Comparison of ENCODE assay signal across 1 cellular context in the genomic region with DNA sequence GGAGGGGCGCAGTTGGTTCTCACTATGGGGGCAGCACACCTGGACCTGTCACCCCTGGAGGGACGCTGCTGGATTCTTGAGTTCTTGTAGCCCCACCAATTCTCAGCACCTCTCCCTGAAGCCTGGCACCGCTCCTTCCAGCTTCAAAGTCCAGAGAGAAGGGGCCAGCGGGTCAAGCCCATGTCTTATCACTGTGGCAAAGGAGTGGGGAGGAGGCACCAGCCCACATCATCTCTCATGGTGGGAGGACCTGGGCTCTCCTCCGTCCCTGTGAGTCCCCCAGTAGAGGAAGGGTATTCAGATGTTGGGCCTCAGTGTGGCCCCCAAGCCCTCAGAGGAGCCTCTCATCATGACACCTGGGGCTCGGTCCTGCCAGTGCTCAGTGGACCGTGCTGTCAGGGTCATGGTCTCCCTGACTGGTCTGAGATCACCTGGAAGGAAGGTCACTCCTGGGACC.
TF ChIP-seq lines count a peak whose summit lies in the region.

No MANE protein-coding gene starts in this region.

TF ChIP-seq in SK-N-SH, 30 proteins besides CTCF, POLR2A, EP300 and RAD21:
- TF ChIP-seq, protein P1, sequence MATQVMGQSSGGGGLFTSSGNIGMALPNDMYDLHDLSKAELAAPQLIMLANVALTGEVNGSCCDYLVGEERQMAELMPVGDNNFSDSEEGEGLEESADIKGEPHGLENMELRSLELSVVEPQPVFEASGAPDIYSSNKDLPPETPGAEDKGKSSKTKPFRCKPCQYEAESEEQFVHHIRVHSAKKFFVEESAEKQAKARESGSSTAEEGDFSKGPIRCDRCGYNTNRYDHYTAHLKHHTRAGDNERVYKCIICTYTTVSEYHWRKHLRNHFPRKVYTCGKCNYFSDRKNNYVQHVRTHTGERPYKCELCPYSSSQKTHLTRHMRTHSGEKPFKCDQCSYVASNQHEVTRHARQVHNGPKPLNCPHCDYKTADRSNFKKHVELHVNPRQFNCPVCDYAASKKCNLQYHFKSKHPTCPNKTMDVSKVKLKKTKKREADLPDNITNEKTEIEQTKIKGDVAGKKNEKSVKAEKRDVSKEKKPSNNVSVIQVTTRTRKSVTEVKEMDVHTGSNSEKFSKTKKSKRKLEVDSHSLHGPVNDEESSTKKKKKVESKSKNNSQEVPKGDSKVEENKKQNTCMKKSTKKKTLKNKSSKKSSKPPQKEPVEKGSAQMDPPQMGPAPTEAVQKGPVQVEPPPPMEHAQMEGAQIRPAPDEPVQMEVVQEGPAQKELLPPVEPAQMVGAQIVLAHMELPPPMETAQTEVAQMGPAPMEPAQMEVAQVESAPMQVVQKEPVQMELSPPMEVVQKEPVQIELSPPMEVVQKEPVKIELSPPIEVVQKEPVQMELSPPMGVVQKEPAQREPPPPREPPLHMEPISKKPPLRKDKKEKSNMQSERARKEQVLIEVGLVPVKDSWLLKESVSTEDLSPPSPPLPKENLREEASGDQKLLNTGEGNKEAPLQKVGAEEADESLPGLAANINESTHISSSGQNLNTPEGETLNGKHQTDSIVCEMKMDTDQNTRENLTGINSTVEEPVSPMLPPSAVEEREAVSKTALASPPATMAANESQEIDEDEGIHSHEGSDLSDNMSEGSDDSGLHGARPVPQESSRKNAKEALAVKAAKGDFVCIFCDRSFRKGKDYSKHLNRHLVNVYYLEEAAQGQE (IDR thresholded peaks at IDR 0.05; ENCODE audit: low read depth, low read length): no peak
- TF ChIP-seq MEF2A (IDR thresholded peaks at IDR 0.05; ENCODE audit: borderline replicate concordance, low read depth): no peak
- TF ChIP-seq GATA2 (CRISPR knock-in tag; IDR thresholded peaks at IDR 0.05): no peak
- TF ChIP-seq FOSL2 (IDR thresholded peaks at IDR 0.05; ENCODE audit: borderline replicate concordance, low read depth): no peak
- TF ChIP-seq SMC3 (IDR thresholded peaks at IDR 0.05; ENCODE audit: low read depth, low read length): no peak
- no peak for TF ChIP-seq TEAD4 (IDR thresholded peaks at IDR 0.05; ENCODE audit: borderline replicate concordance, insufficient read depth)
